1 cellular context compared by ENCODE assay signal in the genomic region with DNA sequence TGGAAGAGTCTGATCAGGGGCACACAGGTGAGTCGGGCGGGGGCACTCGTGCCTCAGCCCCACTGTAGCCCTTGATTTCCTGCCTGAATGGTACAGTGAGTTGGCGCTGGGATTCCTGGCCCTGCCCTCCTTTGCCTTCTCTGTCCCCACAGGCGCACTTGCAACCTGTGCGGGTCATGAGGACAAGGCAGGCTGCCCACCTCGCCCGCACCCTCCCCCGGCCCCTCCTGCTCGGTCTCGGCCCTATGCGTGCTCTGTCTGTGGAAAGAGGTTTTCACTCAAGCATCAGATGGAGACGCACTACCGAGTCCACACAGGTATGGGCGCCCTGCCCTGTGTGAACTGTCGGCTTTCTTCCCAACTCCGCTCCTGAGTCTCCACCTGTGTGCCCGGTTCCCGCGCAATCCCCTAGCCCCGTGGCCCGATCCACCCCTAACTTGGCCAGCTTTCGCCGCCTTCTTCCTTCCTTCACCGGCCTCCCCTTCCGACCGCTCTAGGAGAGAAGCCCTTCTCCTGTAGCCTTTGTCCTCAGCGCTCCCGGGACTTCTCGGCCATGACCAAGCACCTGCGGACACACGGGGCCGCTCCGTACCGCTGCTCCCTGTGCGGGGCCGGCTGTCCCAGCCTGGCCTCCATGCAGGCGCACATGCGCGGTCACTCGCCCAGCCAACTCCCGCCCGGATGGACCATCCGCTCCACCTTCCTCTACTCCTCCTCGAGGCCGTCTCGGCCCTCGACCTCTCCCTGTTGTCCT.
TF ChIP-seq lines count a peak whose summit lies in the region.

No MANE protein-coding gene starts in this region.

TF ChIP-seq in HepG2, 621 proteins besides CTCF, POLR2A, EP300 and RAD21 (continued from another document and continues in another):
- TF ChIP-seq, protein P1, sequence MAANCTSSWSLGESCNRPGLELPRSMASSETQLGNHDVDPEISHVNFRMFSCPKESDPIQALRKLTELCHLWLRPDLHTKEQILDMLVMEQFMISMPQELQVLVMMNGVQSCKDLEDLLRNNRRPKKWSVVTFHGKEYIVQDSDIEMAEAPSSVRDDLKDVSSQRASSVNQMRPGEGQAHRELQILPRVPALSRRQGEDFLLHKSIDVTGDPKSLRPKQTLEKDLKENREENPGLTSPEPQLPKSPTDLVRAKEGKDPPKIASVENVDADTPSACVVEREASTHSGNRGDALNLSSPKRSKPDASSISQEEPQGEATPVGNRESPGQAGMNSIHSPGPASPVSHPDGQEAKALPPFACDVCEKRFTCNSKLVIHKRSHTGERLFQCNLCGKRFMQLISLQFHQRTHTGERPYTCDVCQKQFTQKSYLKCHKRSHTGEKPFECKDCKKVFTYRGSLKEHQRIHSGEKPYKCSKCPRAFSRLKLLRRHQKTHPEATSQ (CRISPR knock-in tag; IDR thresholded peaks at IDR 0.05; ENCODE audit: borderline replicate concordance), result 0 out of 2 replicates have a peak, but pooled peaks have one; percentile 34
- TF ChIP-seq TRIM22 (IDR thresholded peaks at IDR 0.05) (no peak), ZNF430 (CRISPR knock-in tag; IDR thresholded peaks at IDR 0.05) (no peak), TBX2 (CRISPR knock-in tag; IDR thresholded peaks at IDR 0.05; ENCODE audit: borderline replicate concordance) (peak; percentile 64; the same call in 1 of the 2 replicates), NPAS2 (CRISPR knock-in tag; IDR thresholded peaks at IDR 0.05; ENCODE audit: borderline replicate concordance) (no peak), PHF5A (CRISPR knock-in tag; IDR thresholded peaks at IDR 0.05; ENCODE audit: low read depth, unreplicated experiment) (no peak), ZNF550 (CRISPR knock-in tag; IDR thresholded peaks at IDR 0.05; ENCODE audit: borderline replicate concordance) (no peak), ATF5 (CRISPR knock-in tag; IDR thresholded peaks at IDR 0.05; ENCODE audit: low read depth) (no peak), GRHL1 (CRISPR knock-in tag; conservative IDR thresholded peaks at IDR 0.05) (no peak), SMC3 (IDR thresholded peaks at IDR 0.05; ENCODE audit: low read length) (no peak), ZNF136 (CRISPR knock-in tag; IDR thresholded peaks at IDR 0.05; ENCODE audit: low read depth) (peak; percentile 49; the same call in 1 of the 2 replicates), CEBPB (IDR thresholded peaks at IDR 0.05; ENCODE audit: borderline replicate concordance, low read depth, low read length) (no peak), BORCS8-MEF2B (CRISPR knock-in tag; IDR thresholded peaks at IDR 0.05) (peak; percentile 88), ELF4 (CRISPR knock-in tag; IDR thresholded peaks at IDR 0.05; ENCODE audit: borderline replicate concordance) (no peak), ZNF747 (CRISPR knock-in tag; IDR thresholded peaks at IDR 0.05; ENCODE audit: borderline replicate concordance) (peak; percentile 80; the same call in 1 of the 2 replicates), ZNF12 (CRISPR knock-in tag; IDR thresholded peaks at IDR 0.05) (no peak), ZKSCAN5 (CRISPR knock-in tag; IDR thresholded peaks at IDR 0.05) (0 out of 2 replicates have a peak, but pooled peaks have one; percentile 34), ZBTB46 (CRISPR knock-in tag; IDR thresholded peaks at IDR 0.05; ENCODE audit: borderline replicate concordance) (no peak), ETV6 (CRISPR knock-in tag; conservative IDR thresholded peaks at IDR 0.05) (no peak), HOXD1 (CRISPR knock-in tag; IDR thresholded peaks at IDR 0.05) (no peak), ZNF616 (CRISPR knock-in tag; IDR thresholded peaks at IDR 0.05; ENCODE audit: low read depth) (0 out of 2 replicates have a peak, but pooled peaks have one; percentile 52), ZNF670 (CRISPR knock-in tag; IDR thresholded peaks at IDR 0.05; ENCODE audit: borderline replicate concordance) (no peak), ZBTB10 (CRISPR knock-in tag; IDR thresholded peaks at IDR 0.05; ENCODE audit: borderline replicate concordance) (no peak), ZNF850 (CRISPR knock-in tag; conservative IDR thresholded peaks at IDR 0.05) (no peak), ZBTB38 (CRISPR knock-in tag; IDR thresholded peaks at IDR 0.05) (no peak), FUBP1 (CRISPR knock-in tag; IDR thresholded peaks at IDR 0.05; ENCODE audit: borderline replicate concordance) (peak; percentile 81; the same call in 1 of the 2 replicates), ZBTB3 (CRISPR knock-in tag; IDR thresholded peaks at IDR 0.05; ENCODE audit: borderline replicate concordance, low read depth) (peak; percentile 8; the same call in 1 of the 2 replicates), ZNF564 (CRISPR knock-in tag; IDR thresholded peaks at IDR 0.05) (0 out of 2 replicates have a peak, but pooled peaks have one; percentile 11), ZGPAT (CRISPR knock-in tag; IDR thresholded peaks at IDR 0.05) (no peak; the same call in 1 of the 2 replicates), ZNF556 (CRISPR knock-in tag; IDR thresholded peaks at IDR 0.05; ENCODE audit: borderline replicate concordance) (no peak), ZNF839 (CRISPR knock-in tag; IDR thresholded peaks at IDR 0.05; ENCODE audit: borderline replicate concordance) (no peak), HNF4A (CRISPR knock-in tag; IDR thresholded peaks at IDR 0.05) (no peak), MAF1 (CRISPR knock-in tag; IDR thresholded peaks at IDR 0.05; ENCODE audit: borderline replicate concordance) (no peak), ZNF510 (CRISPR knock-in tag; IDR thresholded peaks at IDR 0.05; ENCODE audit: low read depth) (peak; percentile 48; the same call in 1 of the 2 replicates), ATF7-NPFF (CRISPR knock-in tag; IDR thresholded peaks at IDR 0.05; ENCODE audit: low read depth) (0 out of 2 replicates have a peak, but pooled peaks have one; percentile 40), PLSCR1 (CRISPR knock-in tag; IDR thresholded peaks at IDR 0.05; ENCODE audit: borderline replicate concordance) (no peak), MATR3 (CRISPR knock-in tag; IDR thresholded peaks at IDR 0.05) (no peak), PPARG (CRISPR knock-in tag; conservative IDR thresholded peaks at IDR 0.05) (no peak), KLF16 (CRISPR knock-in tag; IDR thresholded peaks at IDR 0.05) (no peak), GZF1 (CRISPR knock-in tag; IDR thresholded peaks at IDR 0.05) (0 out of 2 replicates have a peak, but pooled peaks have one; percentile 24)
- TF ChIP-seq, protein P2, sequence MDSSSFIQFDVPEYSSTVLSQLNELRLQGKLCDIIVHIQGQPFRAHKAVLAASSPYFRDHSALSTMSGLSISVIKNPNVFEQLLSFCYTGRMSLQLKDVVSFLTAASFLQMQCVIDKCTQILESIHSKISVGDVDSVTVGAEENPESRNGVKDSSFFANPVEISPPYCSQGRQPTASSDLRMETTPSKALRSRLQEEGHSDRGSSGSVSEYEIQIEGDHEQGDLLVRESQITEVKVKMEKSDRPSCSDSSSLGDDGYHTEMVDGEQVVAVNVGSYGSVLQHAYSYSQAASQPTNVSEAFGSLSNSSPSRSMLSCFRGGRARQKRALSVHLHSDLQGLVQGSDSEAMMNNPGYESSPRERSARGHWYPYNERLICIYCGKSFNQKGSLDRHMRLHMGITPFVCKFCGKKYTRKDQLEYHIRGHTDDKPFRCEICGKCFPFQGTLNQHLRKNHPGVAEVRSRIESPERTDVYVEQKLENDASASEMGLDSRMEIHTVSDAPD (CRISPR knock-in tag; IDR thresholded peaks at IDR 0.05), result no peak
- TF ChIP-seq, protein P3, sequence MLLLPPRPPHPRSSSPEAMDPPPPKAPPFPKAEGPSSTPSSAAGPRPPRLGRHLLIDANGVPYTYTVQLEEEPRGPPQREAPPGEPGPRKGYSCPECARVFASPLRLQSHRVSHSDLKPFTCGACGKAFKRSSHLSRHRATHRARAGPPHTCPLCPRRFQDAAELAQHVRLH (CRISPR knock-in tag; IDR thresholded peaks at IDR 0.05; ENCODE audit: borderline replicate concordance, low read depth), result no peak
- TF ChIP-seq, protein P4, sequence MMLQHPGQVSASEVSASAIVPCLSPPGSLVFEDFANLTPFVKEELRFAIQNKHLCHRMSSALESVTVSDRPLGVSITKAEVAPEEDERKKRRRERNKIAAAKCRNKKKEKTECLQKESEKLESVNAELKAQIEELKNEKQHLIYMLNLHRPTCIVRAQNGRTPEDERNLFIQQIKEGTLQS (CRISPR knock-in tag; IDR thresholded peaks at IDR 0.05), result no peak
